ENCODE assay signal across 18 cellular contexts in the genomic region with DNA sequence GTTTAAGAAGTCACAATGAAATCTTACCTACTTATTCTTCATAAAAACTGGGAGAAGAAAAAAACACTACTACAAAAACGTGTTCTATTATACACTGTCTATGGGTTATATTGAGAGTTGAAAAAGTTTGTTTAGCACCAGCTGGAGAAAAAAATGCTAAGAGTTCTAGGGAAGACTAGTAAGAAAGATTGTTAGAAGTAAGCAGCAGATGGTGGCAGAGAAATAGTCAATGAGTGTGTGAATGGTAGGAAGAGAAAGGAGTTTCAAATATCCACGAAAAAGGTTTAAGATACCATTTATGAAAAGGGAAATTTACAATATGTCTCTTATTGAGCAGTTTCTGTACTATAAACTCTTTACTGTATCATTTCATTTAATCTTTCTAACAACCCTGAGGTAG.
DNase-seq lines count a peak whose midpoint lies in the region; ATAC-seq and TF ChIP-seq lines count a peak whose summit lies in the region.
"Had no signal": no experiment of that assay in that cellular context is flagged by ENCODE, and none has a peak within 500 bp of the region (broad histone marks: within the 10 kb centered on the region; RNA-seq: fewer than 3 reads in every experiment).

No MANE protein-coding gene starts in this region.

- H3K27me3 Mint-ChIP-seq in activated T-cell treated with anti-CD3 and anti-CD28 coated beads, Interleukin-2, amount 50 U/mL, for 72 hours (ENCODE audit: low read depth) = no peaks in the 10 kb centered on the region
- H3K27me3 Mint-ChIP-seq in dendritic cell treated with granulocyte-macrophage colony-stimulating factor and Interleukin-4, amounts not matched to agents 40 ng/mL and 50 ng/mL, for 4 days = no peaks in the 10 kb centered on the region

- H3K27ac ChIP-seq in subcutaneous abdominal adipose tissue (ENCODE audit: low read depth, low read length) (peak overlapping the region; percentile 28), osteoblast (ENCODE audit: low read depth, low read length) (no peak overlapping the region)

- DNase-seq in activated T-cell treated with anti-CD3 and anti-CD28 coated beads, Interleukin-2, amount 50 U/mL, for 72 hours = no peak
- no peak for DNase-seq in activated T-cell treated with anti-CD3 and anti-CD28 coated beads, Interleukin-2, amount 50 U/mL, for 48 hours
- DNase-seq in osteoblast (ENCODE audit: insufficient read length, low spot score, missing footprints) (no peak), DMS153 treated with DMSO at 0.1 percent for 48 hours (lab: John Stamatoyannopoulos, UW; ENCODE audit: unreplicated experiment) (no peak)
- no peak for DNase-seq in stimulated activated CD4-positive, alpha-beta T cell treated with anti-CD3 and anti-CD28 coated beads, Interleukin-2, amount 100 ng/mL, for 24 hours
- DNase-seq: activated CD4-positive, alpha-beta T cell treated with anti-CD3 and anti-CD28 coated beads for 4 hours; aorta; DMS53; heart left ventricle; kidney; mucosa of descending colon; NCI-H2029; RPMI8226 had no signal

- H3K27ac Mint-ChIP-seq in activated T-cell treated with anti-CD3 and anti-CD28 coated beads, Interleukin-2, amount 50 U/mL, for 72 hours = peak overlapping the region; percentile 1
- H3K27ac Mint-ChIP-seq in dendritic cell treated with granulocyte-macrophage colony-stimulating factor and Interleukin-4, amounts not matched to agents 40 ng/mL and 50 ng/mL, for 4 days = peak overlapping the region; percentile 79

- no peaks in the 10 kb centered on the region for H3K9me2 ChIP-seq in Loucy (replicated peaks; ENCODE audit: low read depth, low read length)

- intact Hi-C loops in dendritic cell treated with granulocyte-macrophage colony-stimulating factor and Interleukin-4, amounts not matched to agents 40 ng/mL and 50 ng/mL, for 4 days (cut with micrococcal nuclease) = no loop called here

- H3F3A ChIP-seq in Loucy (ENCODE audit: low read depth) = no peaks in the 10 kb centered on the region

- ATAC-seq in activated T-cell treated with anti-CD3 and anti-CD28 coated beads, Interleukin-2, amount 50 U/mL, for 72 hours (replicated peaks in 1 of 2) = no peak
- ATAC-seq: esophagus mucosa, heart left ventricle, mucosa of descending colon had no signal

- H4K20me1 ChIP-seq in Loucy (ENCODE audit: insufficient read depth, low read length, poor library complexity, severe bottlenecking) (peaks cover 86% of the 10 kb centered on the region), osteoblast (ENCODE audit: insufficient read depth, low read length) (peaks cover 11% of the 10 kb centered on the region)

- H3K79me2 ChIP-seq in Loucy (ENCODE audit: insufficient read depth, low read length) (peaks cover 100% of the 10 kb centered on the region), osteoblast (ENCODE audit: insufficient read depth, low read length) (peaks cover 96% of the 10 kb centered on the region)

- peaks cover 85% of the 10 kb centered on the region for H3K4me1 Mint-ChIP-seq in activated T-cell treated with anti-CD3 and anti-CD28 coated beads, Interleukin-2, amount 50 U/mL, for 72 hours (ENCODE audit: low read depth)
- peaks cover 76% of the 10 kb centered on the region for H3K4me1 Mint-ChIP-seq in dendritic cell treated with granulocyte-macrophage colony-stimulating factor and Interleukin-4, amounts not matched to agents 40 ng/mL and 50 ng/mL, for 4 days (ENCODE audit: low read depth)

- no peaks in the 10 kb centered on the region for H3K9me3 Mint-ChIP-seq in activated T-cell treated with anti-CD3 and anti-CD28 coated beads, Interleukin-2, amount 50 U/mL, for 72 hours
- H3K9me3 Mint-ChIP-seq in dendritic cell treated with granulocyte-macrophage colony-stimulating factor and Interleukin-4, amounts not matched to agents 40 ng/mL and 50 ng/mL, for 4 days = no peaks in the 10 kb centered on the region
- H3K9me3 Mint-ChIP-seq: T-helper 1 cell treated with Interleukin-12 subunit alpha and Interleukin-12 subunit beta and Interleukin-4 antibody, amounts not matched to agents 30 μg/mL and 1 μg/mL, for 36 hours had no signal

- H3K4me3 ChIP-seq in Loucy (ENCODE audit: low read length, poor library complexity, severe bottlenecking) = peak overlapping the region; percentile 55
- H3K4me3 ChIP-seq in subcutaneous abdominal adipose tissue (ENCODE audit: low read depth in 1 of 5, low read length in 5 of 5) = no peak overlapping the region
- H3K4me3 ChIP-seq in osteoblast (ENCODE audit: insufficient read depth, low read length) = no peak overlapping the region
- H3K4me3 ChIP-seq: heart left ventricle, mucosa of descending colon had no signal

- peak overlapping the region; percentile 1 to 7 for H3K4me3 Mint-ChIP-seq in activated T-cell treated with anti-CD3 and anti-CD28 coated beads, Interleukin-2, amount 50 U/mL, for 72 hours
- H3K4me3 Mint-ChIP-seq in dendritic cell treated with granulocyte-macrophage colony-stimulating factor and Interleukin-4, amounts not matched to agents 40 ng/mL and 50 ng/mL, for 4 days = peak overlapping the region; percentile 2
- H3K4me3 Mint-ChIP-seq: T-helper 1 cell treated with Interleukin-12 subunit alpha and Interleukin-12 subunit beta and Interleukin-4 antibody, amounts not matched to agents 30 μg/mL and 1 μg/mL, for 36 hours had no signal

- H3K36me3 Mint-ChIP-seq in activated T-cell treated with anti-CD3 and anti-CD28 coated beads, Interleukin-2, amount 50 U/mL, for 72 hours (ENCODE audit: insufficient read depth in 2 of 2) = peaks cover 5 to 15% of the 10 kb centered on the region in 2 donors
- peaks cover 61% of the 10 kb centered on the region for H3K36me3 Mint-ChIP-seq in dendritic cell treated with granulocyte-macrophage colony-stimulating factor and Interleukin-4, amounts not matched to agents 40 ng/mL and 50 ng/mL, for 4 days (ENCODE audit: low read depth)

- H3K36me3 ChIP-seq in Loucy (ENCODE audit: insufficient read depth, low read length) (0 out of 2 replicates have a peak, but pooled peaks cover 4% of the 10 kb centered on the region), subcutaneous abdominal adipose tissue (ENCODE audit: control insufficient read depth in 5 of 5, insufficient read depth in 5 of 5, low read length in 5 of 5) (peaks cover 0 to 2% (median 0%) of the 10 kb centered on the region in 5 donors), osteoblast (ENCODE audit: insufficient read depth, low read length) (peaks cover 9% of the 10 kb centered on the region)

- H3K9ac ChIP-seq in Loucy (ENCODE audit: low read depth, low read length, poor library complexity, severe bottlenecking) = no peak overlapping the region
- no peak overlapping the region for H3K9ac ChIP-seq in subcutaneous abdominal adipose tissue (ENCODE audit: low read length in 5 of 5)

- H2AFZ ChIP-seq in Loucy (ENCODE audit: low read length) (no peak overlapping the region), osteoblast (ENCODE audit: low read length) (no peak overlapping the region)

- H3K9me3 ChIP-seq in Loucy (ENCODE audit: insufficient read depth, low read depth, low read length) = no peaks in the 10 kb centered on the region
- H3K9me3 ChIP-seq in subcutaneous abdominal adipose tissue (ENCODE audit: control insufficient read depth in 5 of 5, low read length in 5 of 5) = no peaks in the 10 kb centered on the region
- H3K9me3 ChIP-seq in osteoblast (ENCODE audit: low read depth, low read length) = no peaks in the 10 kb centered on the region
- H3K9me3 ChIP-seq: heart left ventricle, mucosa of descending colon had no signal

- peak overlapping the region; percentile 92 for H3K4me2 ChIP-seq in Loucy (ENCODE audit: low read depth, low read length, poor library complexity, severe bottlenecking)
- no peak overlapping the region for H3K4me2 ChIP-seq in osteoblast (ENCODE audit: insufficient read depth, low read length)

- TF ChIP-seq CTCF in Loucy (conservative IDR thresholded peaks at IDR 0.05; ENCODE audit: low read length) (no peak), osteoblast (IDR thresholded peaks at IDR 0.05; ENCODE audit: extremely low read depth, low read depth, low read length) (no peak)

- H3K4me1 ChIP-seq in Loucy (ENCODE audit: insufficient read depth, low read length, poor library complexity, severe bottlenecking) (peaks cover 61% of the 10 kb centered on the region), subcutaneous abdominal adipose tissue (ENCODE audit: control insufficient read depth in 5 of 5, insufficient read depth in 5 of 5, low read length in 5 of 5) (peaks cover 11 to 72% (median 63%) of the 10 kb centered on the region in 5 donors), osteoblast (ENCODE audit: insufficient read depth, low read length) (peaks cover 9% of the 10 kb centered on the region)

- H3K27me3 ChIP-seq in Loucy (ENCODE audit: insufficient read depth, low read length, poor library complexity, severe bottlenecking) (no peaks in the 10 kb centered on the region), subcutaneous abdominal adipose tissue (ENCODE audit: control insufficient read depth in 5 of 5, insufficient read depth in 4 of 5, low read length in 5 of 5) (no peaks in the 10 kb centered on the region), osteoblast (ENCODE audit: insufficient read depth, low read length) (no peaks in the 10 kb centered on the region)
- H3K27me3 ChIP-seq: heart left ventricle had no signal
